ENCODE assay signal across 1 cellular context in the genomic region with DNA sequence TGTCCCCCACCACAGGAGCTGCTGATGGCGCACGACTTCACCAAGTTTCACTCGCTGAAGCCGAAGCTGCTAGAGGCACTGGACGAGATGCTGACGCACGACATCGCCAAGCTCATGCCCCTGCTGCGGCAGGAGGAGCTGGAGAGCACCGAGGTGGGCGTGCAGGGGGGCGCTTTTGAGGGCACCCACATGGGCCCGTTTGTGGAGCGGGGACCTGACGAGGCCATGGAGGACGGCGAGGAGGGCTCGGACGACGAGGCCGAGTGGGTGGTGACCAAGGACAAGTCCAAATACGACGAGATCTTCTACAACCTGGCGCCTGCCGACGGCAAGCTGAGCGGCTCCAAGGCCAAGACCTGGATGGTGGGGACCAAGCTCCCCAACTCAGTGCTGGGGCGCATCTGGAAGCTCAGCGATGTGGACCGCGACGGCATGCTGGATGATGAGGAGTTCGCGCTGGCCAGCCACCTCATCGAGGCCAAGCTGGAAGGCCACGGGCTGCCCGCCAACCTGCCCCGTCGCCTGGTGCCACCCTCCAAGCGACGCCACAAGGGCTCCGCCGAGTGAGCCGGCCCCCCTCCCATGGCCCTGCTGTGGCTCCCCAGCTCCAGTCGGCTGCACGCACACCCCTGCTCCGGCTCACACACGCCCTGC.
TF ChIP-seq lines count a peak whose summit lies in the region.

No MANE protein-coding gene starts in this region.

TF ChIP-seq in K562, 482 proteins besides CTCF, POLR2A, EP300 and RAD21:
- TF ChIP-seq ZBTB33 (CRISPR knock-in tag; IDR thresholded peaks at IDR 0.05) (peak; percentile 70), SMAD4 (CRISPR knock-in tag; conservative IDR thresholded peaks at IDR 0.05) (no peak), ZNF764 (CRISPR knock-in tag; IDR thresholded peaks at IDR 0.05; ENCODE audit: low read depth) (no peak), RBFOX2 (IDR thresholded peaks at IDR 0.05; ENCODE audit: low read depth, low read length) (peak; percentile 36), POLR2G (IDR thresholded peaks at IDR 0.05; ENCODE audit: low read depth, low read length) (peak; percentile 41; the same call in 1 of the 2 replicates), ZFP91 (CRISPR knock-in tag; IDR thresholded peaks at IDR 0.05) (no peak), SNIP1 (IDR thresholded peaks at IDR 0.05; ENCODE audit: low read depth) (no peak)
- TF ChIP-seq, protein P1, sequence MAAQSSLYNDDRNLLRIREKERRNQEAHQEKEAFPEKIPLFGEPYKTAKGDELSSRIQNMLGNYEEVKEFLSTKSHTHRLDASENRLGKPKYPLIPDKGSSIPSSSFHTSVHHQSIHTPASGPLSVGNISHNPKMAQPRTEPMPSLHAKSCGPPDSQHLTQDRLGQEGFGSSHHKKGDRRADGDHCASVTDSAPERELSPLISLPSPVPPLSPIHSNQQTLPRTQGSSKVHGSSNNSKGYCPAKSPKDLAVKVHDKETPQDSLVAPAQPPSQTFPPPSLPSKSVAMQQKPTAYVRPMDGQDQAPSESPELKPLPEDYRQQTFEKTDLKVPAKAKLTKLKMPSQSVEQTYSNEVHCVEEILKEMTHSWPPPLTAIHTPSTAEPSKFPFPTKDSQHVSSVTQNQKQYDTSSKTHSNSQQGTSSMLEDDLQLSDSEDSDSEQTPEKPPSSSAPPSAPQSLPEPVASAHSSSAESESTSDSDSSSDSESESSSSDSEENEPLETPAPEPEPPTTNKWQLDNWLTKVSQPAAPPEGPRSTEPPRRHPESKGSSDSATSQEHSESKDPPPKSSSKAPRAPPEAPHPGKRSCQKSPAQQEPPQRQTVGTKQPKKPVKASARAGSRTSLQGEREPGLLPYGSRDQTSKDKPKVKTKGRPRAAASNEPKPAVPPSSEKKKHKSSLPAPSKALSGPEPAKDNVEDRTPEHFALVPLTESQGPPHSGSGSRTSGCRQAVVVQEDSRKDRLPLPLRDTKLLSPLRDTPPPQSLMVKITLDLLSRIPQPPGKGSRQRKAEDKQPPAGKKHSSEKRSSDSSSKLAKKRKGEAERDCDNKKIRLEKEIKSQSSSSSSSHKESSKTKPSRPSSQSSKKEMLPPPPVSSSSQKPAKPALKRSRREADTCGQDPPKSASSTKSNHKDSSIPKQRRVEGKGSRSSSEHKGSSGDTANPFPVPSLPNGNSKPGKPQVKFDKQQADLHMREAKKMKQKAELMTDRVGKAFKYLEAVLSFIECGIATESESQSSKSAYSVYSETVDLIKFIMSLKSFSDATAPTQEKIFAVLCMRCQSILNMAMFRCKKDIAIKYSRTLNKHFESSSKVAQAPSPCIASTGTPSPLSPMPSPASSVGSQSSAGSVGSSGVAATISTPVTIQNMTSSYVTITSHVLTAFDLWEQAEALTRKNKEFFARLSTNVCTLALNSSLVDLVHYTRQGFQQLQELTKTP (IDR thresholded peaks at IDR 0.05; ENCODE audit: low read depth in 1 of 2, partially characterized antibody in 2 of 2), result no peak
- TF ChIP-seq, protein P2, sequence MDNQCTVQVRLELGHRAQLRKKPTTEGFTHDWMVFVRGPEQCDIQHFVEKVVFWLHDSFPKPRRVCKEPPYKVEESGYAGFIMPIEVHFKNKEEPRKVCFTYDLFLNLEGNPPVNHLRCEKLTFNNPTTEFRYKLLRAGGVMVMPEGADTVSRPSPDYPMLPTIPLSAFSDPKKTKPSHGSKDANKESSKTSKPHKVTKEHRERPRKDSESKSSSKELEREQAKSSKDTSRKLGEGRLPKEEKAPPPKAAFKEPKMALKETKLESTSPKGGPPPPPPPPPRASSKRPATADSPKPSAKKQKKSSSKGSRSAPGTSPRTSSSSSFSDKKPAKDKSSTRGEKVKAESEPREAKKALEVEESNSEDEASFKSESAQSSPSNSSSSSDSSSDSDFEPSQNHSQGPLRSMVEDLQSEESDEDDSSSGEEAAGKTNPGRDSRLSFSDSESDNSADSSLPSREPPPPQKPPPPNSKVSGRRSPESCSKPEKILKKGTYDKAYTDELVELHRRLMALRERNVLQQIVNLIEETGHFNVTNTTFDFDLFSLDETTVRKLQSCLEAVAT (IDR thresholded peaks at IDR 0.05), result peak in 1 of 2 experiments; percentile 68; a peak in 2 of 4 replicates
